In genomic region chr13:109949395-109949794, GRCh38 we compare ENCODE assay signal across 21 cellular contexts.
"Had no signal": no experiment of that assay in that cellular context is flagged by ENCODE, and none has a peak within 500 bp of the region (broad histone marks: within the 10 kb centered on the region; RNA-seq: fewer than 3 reads in every experiment).

No MANE protein-coding gene starts in this region.

- H3K4me3 ChIP-seq: coronary artery, hepatocyte, left ventricle myocardium inferior, spleen, thoracic aorta, upper lobe of left lung had no signal

- H3K27ac ChIP-seq: coronary artery, hepatocyte, left ventricle myocardium inferior, spleen, thoracic aorta, upper lobe of left lung had no signal

- H3K4me1 ChIP-seq: left ventricle myocardium inferior, spleen, upper lobe of left lung had no signal

- H3K27me3 ChIP-seq: hepatocyte, spleen, upper lobe of left lung had no signal

- H3K9me3 ChIP-seq: left ventricle myocardium inferior, thoracic aorta, upper lobe of left lung had no signal

- ATAC-seq: activated CD4-positive, alpha-beta T cell treated with anti-CD3 and anti-CD28 coated beads for 36 hours; natural killer cell treated with Interleukin-12 subunit alpha and Interleukin-12 subunit beta and Interleukin-15 and Interleukin-18, amount 100 ng/mL, for 72 hours had no signal

- DNase-seq: activated B cell treated with CpG ODN at 0.5 μM for 24 hours; activated CD4-positive, alpha-beta T cell treated with anti-CD3 and anti-CD28 coated beads for 36 hours; activated CD4-positive, alpha-beta T cell treated with anti-CD3 and anti-CD28 coated beads, Interleukin-2, amount 50 U/mL, for 48 hours; activated naive CD4-positive, alpha-beta T cell treated with Interleukin-2 at 50 U/mL for 16 hours; activated naive CD8-positive, alpha-beta T cell treated with anti-CD3 and anti-CD28 coated beads for 36 hours; activated T-cell treated with anti-CD3 and anti-CD28 coated beads, Interleukin-2, amount 50 U/mL, for 48 hours; cerebellar nuclear complex; foreskin melanocyte; immature natural killer cell; kidney glomerular epithelial cell; left ventricle myocardium inferior; midbrain; spleen; stimulated activated CD4-positive, alpha-beta T cell treated with anti-CD3 and anti-CD28 coated beads, Interleukin-4, amount 100 ng/mL, for 24 hours; stimulated activated naive CD4-positive, alpha-beta T cell treated with Interleukin-2 at 50 U/mL for 16 hours; T1000; upper lobe of left lung had no signal

- H3K36me3 ChIP-seq: left ventricle myocardium inferior, spleen, thoracic aorta, upper lobe of left lung had no signal
